9 cellular contexts compared by ENCODE assay signal in genomic region chr3:108100906-108101305, GRCh38. TPM values are rescaled to one million over a fixed set of nuclear protein-coding genes. Genes with fewer than 3 reads are reported as not detected.
DNase-seq lines count a peak whose midpoint lies in the region; ATAC-seq, FAIRE-seq and TF ChIP-seq lines count a peak whose summit lies in the region.
"Had no signal": no experiment of that assay in that cellular context is flagged by ENCODE, and none has a peak within 500 bp of the region (broad histone marks: within the 10 kb centered on the region; RNA-seq: fewer than 3 reads in every experiment).

No MANE protein-coding gene starts in this region.

- no peak overlapping the region for H3K27ac Mint-ChIP-seq in osteocyte (ENCODE audit: unreplicated experiment)

- TF ChIP-seq CTCF in osteocyte (IDR thresholded peaks at IDR 0.05) (no peak), RWPE1 (conservative IDR thresholded peaks at IDR 0.05; ENCODE audit: low read depth) (no peak)

- peak; percentile 84 for ATAC-seq in GM21447 (IDR thresholded peaks at IDR 0.05; ENCODE audit: unreplicated experiment)
- ATAC-seq in HG03575 (IDR thresholded peaks at IDR 0.05; ENCODE audit: extremely low read depth, insufficient number of reproducible peaks, low FRiP score, unreplicated experiment), result peak; percentile 90

- no peak overlapping the region for H3K4me3 Mint-ChIP-seq in osteocyte (ENCODE audit: unreplicated experiment)

- H3K36me3 Mint-ChIP-seq in osteocyte (ENCODE audit: unreplicated experiment), result no peaks in the 10 kb centered on the region

- no peak overlapping the region for H3K27ac ChIP-seq in RWPE1

- POLR2A ChIA-PET in RWPE1 (lab: Yijun Ruan, JAX; ENCODE audit: low non-redundant PET), result no interaction called here

- no peaks in the 10 kb centered on the region for H3K9me3 Mint-ChIP-seq in osteocyte (ENCODE audit: unreplicated experiment)

- peaks cover 11% of the 10 kb centered on the region for H3K4me1 Mint-ChIP-seq in osteocyte (ENCODE audit: unreplicated experiment)

- TF ChIP-seq POLR2A in GM12892 (IDR thresholded peaks at IDR 0.05; ENCODE audit: low read depth, low read length), result no peak

- DNase-seq in GM12892 (ENCODE audit: insufficient read length) (peak; percentile 45), NCI-H82 (lab: John Stamatoyannopoulos, UW) (no peak), osteocyte (ENCODE audit: extremely low spot score, unreplicated experiment) (no peak), iPS-NIHi7 (ENCODE audit: extremely low spot score) (no peak), RWPE1 (ENCODE audit: low spot score) (no peak)
- peak; percentile 28 for DNase-seq in activated naive CD4-positive, alpha-beta T cell treated with anti-CD3 and anti-CD28 coated beads, Interleukin-2, amount 50 U/mL, for 16 hours

- peaks cover 5% of the 10 kb centered on the region for H3K27me3 Mint-ChIP-seq in osteocyte (ENCODE audit: unreplicated experiment)

- CTCF ChIA-PET in RWPE1 (lab: Yijun Ruan, JAX), result no interaction called here

- peak; percentile 95 for FAIRE-seq in GM12892 (lab: Jason Lieb, UNC)
- FAIRE-seq: H1 had no signal

RNA-seq across cellular contexts. Expression of gene CD47, which starts 10.1 kb away (rescaled TPM):
- polyA plus RNA-seq in GM12892 (2012; ENCODE audit: missing spikeins), result 120 TPM
- 44.8 and 51.2 TPM in 2 replicates for total RNA-seq in osteocyte

Comparison
In these comparisons a context has a peak if more than half of its experiments do, and no peak if none do; other contexts are left out.
1. DNase-seq: peak in GM12892 (single experiment) and activated naive CD4-positive, alpha-beta T cell treated with anti-CD3 and anti-CD28 coated beads, Interleukin-2, amount 50 U/mL, for 16 hours (single experiment); none in NCI-H82 (single experiment), osteocyte (single experiment), iPS-NIHi7 (single experiment) and RWPE1 (single experiment).